Comparison of ENCODE assay signal across 9 cellular contexts in the genomic region with DNA sequence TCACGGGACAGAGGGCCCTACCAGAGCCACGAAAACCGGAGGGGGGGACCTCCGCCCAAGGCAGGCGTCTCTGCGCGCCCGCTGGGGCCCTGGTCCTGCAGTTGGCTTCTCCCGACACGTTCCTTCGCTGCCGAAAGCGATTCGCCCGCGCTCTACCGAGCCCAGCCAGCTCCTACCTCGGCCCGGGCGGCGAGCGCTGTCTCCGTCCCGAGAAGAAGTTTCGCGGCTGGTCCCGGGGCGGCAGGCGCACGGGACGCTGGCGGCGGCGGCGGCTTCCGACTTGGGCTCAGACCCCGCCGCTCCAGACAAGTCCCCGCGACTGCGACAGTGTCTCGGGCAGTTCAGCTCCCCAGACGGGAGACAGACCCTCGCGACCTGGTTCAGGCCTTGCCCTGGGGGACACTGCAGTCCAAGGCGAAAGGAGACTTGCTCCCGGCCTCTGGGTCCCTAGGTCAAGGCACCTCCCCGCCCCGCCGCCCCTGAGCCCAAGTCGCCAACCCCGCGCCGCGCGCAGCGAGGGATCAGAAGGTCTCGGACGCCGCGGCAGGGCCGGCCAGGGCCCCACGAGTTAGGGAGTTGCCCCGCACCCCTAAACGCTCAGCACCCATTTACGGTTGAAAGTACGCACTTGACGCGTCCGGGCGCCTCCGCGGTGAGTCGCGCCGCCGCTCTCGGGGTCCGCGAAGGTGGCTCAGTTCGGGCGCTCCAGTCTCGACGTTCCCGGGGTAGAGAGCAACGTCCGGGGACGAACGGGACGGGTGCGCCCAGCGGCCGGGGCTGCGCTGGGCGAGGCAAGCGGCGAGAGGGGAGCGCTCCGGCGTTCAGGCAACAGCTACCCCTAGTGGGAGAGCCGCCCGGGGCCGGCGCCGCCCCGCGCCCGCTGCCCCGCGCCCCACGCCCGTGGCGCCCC. TPM values are rescaled to one million over a fixed set of nuclear protein-coding genes. Genes with fewer than 3 reads are reported as not detected.
DNase-seq lines count a peak whose midpoint lies in the region; ATAC-seq and TF ChIP-seq lines count a peak whose summit lies in the region.
"Had no signal": no experiment of that assay in that cellular context is flagged by ENCODE, and none has a peak within 500 bp of the region (broad histone marks: within the 10 kb centered on the region; RNA-seq: fewer than 3 reads in every experiment).

No MANE protein-coding gene starts in this region.

- intact Hi-C loops in left lung (cut with DNase I) = loop anchor here in 1 of 2 donors (10.0 kb wide), 1 partner anchor 365 kb away; no protein-coding TSS in a partner anchor

- H3K9me3 ChIP-seq in left lung (peaks cover 0 to 13% of the 10 kb centered on the region in 2 donors), suprapubic skin (no peaks in the 10 kb centered on the region)

- DNase-seq in NCI-H748 (lab: John Stamatoyannopoulos, UW; ENCODE audit: unreplicated experiment) (peak; percentile 62), NCI-H748 treated with DMSO at 0.1 percent for 48 hours (lab: John Stamatoyannopoulos, UW) (no peak), coronary artery (ENCODE audit: low spot score) (no peak), left lung (peak in 1 of 2 donors; percentile 79), suprapubic skin (ENCODE audit: low spot score in 2 of 2) (no peak), DMS79 treated with DMSO at 0.1 percent for 48 hours (lab: John Stamatoyannopoulos, UW) (no peak), NCI-H345 treated with DMSO at 0.1 percent for 48 hours (lab: John Stamatoyannopoulos, UW; ENCODE audit: unreplicated experiment) (no peak)
- DNase-seq: stimulated activated CD4-positive, alpha-beta T cell treated with anti-CD3 and anti-CD28 coated beads, Interleukin-4, amount 100 ng/mL, for 1 hour had no signal

- 3% methylated on average over 10 of the region's 113 CpGs for WGBS in suprapubic skin

- no peak for TF ChIP-seq CTCF in coronary artery (IDR thresholded peaks at IDR 0.05)
- TF ChIP-seq CTCF in left lung (IDR thresholded peaks at IDR 0.05) = peak in 1 of 2 donors; percentile 9
- TF ChIP-seq CTCF in suprapubic skin (IDR thresholded peaks at IDR 0.05) = no peak

- no peak for TF ChIP-seq EP300 in suprapubic skin (IDR thresholded peaks at IDR 0.05)

- TF ChIP-seq POLR2A in suprapubic skin (IDR thresholded peaks at IDR 0.05) = no peak

- ATAC-seq in left lung = peak; percentile 78
- ATAC-seq in GM18870 (IDR thresholded peaks at IDR 0.05; ENCODE audit: unreplicated experiment) = no peak

- peaks cover 0 to 4% of the 10 kb centered on the region in 2 donors for H3K4me1 ChIP-seq in left lung
- H3K4me1 ChIP-seq in suprapubic skin = peaks cover 38% of the 10 kb centered on the region

- peak overlapping the region in 1 of 2 donors; percentile 72 for H3K27ac ChIP-seq in coronary artery
- H3K27ac ChIP-seq in left lung = peak overlapping the region in 1 of 2 donors; percentile 13
- H3K27ac ChIP-seq in suprapubic skin = peak overlapping the region; percentile 77

- no peaks in the 10 kb centered on the region for H3K36me3 ChIP-seq in left lung
- no peaks in the 10 kb centered on the region for H3K36me3 ChIP-seq in suprapubic skin

- H3K4me3 ChIP-seq in coronary artery (peak overlapping the region; percentile 67), left lung (peak overlapping the region; percentile 25 to 35), suprapubic skin (peak overlapping the region; percentile 50)

- peaks cover 50 to 87% of the 10 kb centered on the region in 2 donors for H3K27me3 ChIP-seq in left lung
- H3K27me3 ChIP-seq in suprapubic skin = peaks cover 95% of the 10 kb centered on the region

RNA-seq across cellular contexts. Expression of a gene that starts 1.4 kb away (rescaled TPM):
- total RNA-seq in left lung (under 1 TPM; 0.38 to 0.84 TPM), suprapubic skin (under 1 TPM; 0.44 to 0.89 (median 0.82) TPM)
